In the genomic region with DNA sequence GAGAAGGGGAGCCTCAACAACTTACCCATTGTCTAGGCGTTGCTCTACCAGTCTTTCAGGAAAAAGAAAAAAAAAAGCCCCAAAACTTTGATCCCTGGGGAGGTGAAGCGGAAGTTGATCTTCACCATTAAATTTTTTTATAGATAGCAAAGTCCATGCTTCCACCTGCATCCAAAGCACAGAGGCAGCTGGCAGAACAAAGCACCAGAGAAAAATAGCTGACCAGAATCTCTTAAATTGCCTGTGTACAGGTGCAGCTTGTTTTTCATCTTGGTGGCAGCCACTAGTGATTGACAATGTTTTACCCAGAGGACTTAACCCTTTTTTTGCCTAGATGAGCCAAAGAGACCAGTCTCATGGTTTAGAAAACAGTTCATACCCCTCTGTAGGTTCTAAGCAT, we compare ENCODE assay signal across 17 cellular contexts.
DNase-seq lines count a peak whose midpoint lies in the region; FAIRE-seq and TF ChIP-seq lines count a peak whose summit lies in the region.
"Had no signal": no experiment of that assay in that cellular context is flagged by ENCODE, and none has a peak within 500 bp of the region (broad histone marks: within the 10 kb centered on the region; RNA-seq: fewer than 3 reads in every experiment).

No MANE protein-coding gene starts in this region.

- peak overlapping the region; percentile 44 for H3K27ac ChIP-seq in hepatocyte
- H3K27ac ChIP-seq: testis had no signal

- no peaks in the 10 kb centered on the region for H3K79me2 ChIP-seq in hepatocyte

- H3K9me3 ChIP-seq in hepatocyte (ENCODE audit: low read depth), result no peaks in the 10 kb centered on the region
- H3K9me3 ChIP-seq: testis had no signal

- no peaks in the 10 kb centered on the region for H3K36me3 Mint-ChIP-seq in mesothelial cell of epicardium

- DNase-seq in DMS153 (lab: John Stamatoyannopoulos, UW) (peak; percentile 93), LoVo (ENCODE audit: low spot score) (peak; percentile 78), NCI-H2171 (lab: John Stamatoyannopoulos, UW) (peak; percentile 38), hepatocyte (ENCODE audit: low spot score) (peak; percentile 18), GM19239 (ENCODE audit: insufficient read length, low spot score) (no peak), mesothelial cell of epicardium (ENCODE audit: low spot score in 2 of 2, unreplicated experiment in 2 of 2) (no peak), OCI-M1 (lab: John Stamatoyannopoulos, UW) (no peak)
- DNase-seq: activated CD4-positive, alpha-beta T cell treated with anti-CD3 and anti-CD28 coated beads for 1 hour; activated CD8-positive, alpha-beta memory T cell treated with anti-CD3 and anti-CD28 coated beads, Interleukin-2, amount 50 U/mL, for 4 hours; activated gamma-delta T cell treated with Interleukin-2 at 50 U/mL for 16 hours; MV-4-11; nucleus accumbens; SIG-M5; stimulated activated CD4-positive, alpha-beta T cell treated with anti-CD3 and anti-CD28 coated beads, Interleukin-4, amount 100 ng/mL, for 1 hour; testis had no signal

- no peaks in the 10 kb centered on the region for H3K27me3 ChIP-seq in hepatocyte
- H3K27me3 ChIP-seq: testis had no signal

- no peak overlapping the region for H3K4me3 Mint-ChIP-seq in mesothelial cell of epicardium

- no peak overlapping the region for H2AFZ ChIP-seq in hepatocyte

- H3K4me1 ChIP-seq in hepatocyte (ENCODE audit: insufficient read depth), result peaks cover 5% of the 10 kb centered on the region
- H3K4me1 ChIP-seq: testis had no signal

- H3K27me3 Mint-ChIP-seq in mesothelial cell of epicardium (ENCODE audit: low read depth), result peaks cover 9% of the 10 kb centered on the region

- no peak overlapping the region for H3K27ac Mint-ChIP-seq in mesothelial cell of epicardium

- no peaks in the 10 kb centered on the region for H4K20me1 ChIP-seq in hepatocyte (ENCODE audit: insufficient read depth, poor library complexity, severe bottlenecking)

- H3K9me2 ChIP-seq in hepatocyte (replicated peaks; ENCODE audit: insufficient read depth), result no peaks in the 10 kb centered on the region

- TF ChIP-seq CTCF in hepatocyte (IDR thresholded peaks at IDR 0.05; ENCODE audit: poor library complexity) (no peak), mesothelial cell of epicardium (IDR thresholded peaks at IDR 0.05; ENCODE audit: unreplicated experiment) (no peak)

- H3K4me2 ChIP-seq in hepatocyte, result no peak overlapping the region

- H3K4me3 ChIP-seq in hepatocyte, result no peak overlapping the region
- H3K4me3 ChIP-seq: testis had no signal

- WGBS in hepatocyte (ENCODE audit: low lambda C conversion rate, missing lambda C conversion rate), result 61% methylated on average over 2 of the region's 2 CpGs

- H3K9me3 Mint-ChIP-seq in mesothelial cell of epicardium, result peaks cover 4% of the 10 kb centered on the region

- FAIRE-seq in GM19239 (lab: Jason Lieb, UNC), result no peak
- FAIRE-seq: astrocyte, endometrium had no signal

- H3K4me1 Mint-ChIP-seq in mesothelial cell of epicardium, result peaks cover 9% of the 10 kb centered on the region

- no peaks in the 10 kb centered on the region for H3K36me3 ChIP-seq in hepatocyte (replicated peaks; ENCODE audit: insufficient read depth, low read depth)

Comparison
In these comparisons a context has a peak if more than half of its experiments do, and no peak if none do; other contexts are left out.
1. DNase-seq: peak in DMS153 (single experiment), LoVo (single experiment), NCI-H2171 (single experiment) and hepatocyte (single experiment); none in GM19239 (single experiment), mesothelial cell of epicardium (0 of 2) and OCI-M1 (single experiment).